In genomic region chr2:162123806-162124758, GRCh38 we compare ENCODE assay signal across 7 cellular contexts. TPM values are rescaled to one million over a fixed set of nuclear protein-coding genes. Genes with fewer than 3 reads are reported as not detected.
A peak's percentile ranks its signal among the peaks of the same experiment; 100 is the strongest.
DNase-seq lines count a peak whose midpoint lies in the region; ATAC-seq and TF ChIP-seq lines count a peak whose summit lies in the region.

No MANE protein-coding gene starts in this region.

- H3K27me3 ChIP-seq in ascending aorta: no peaks in the 10 kb centered on the region
- H3K27me3 ChIP-seq in stomach: no peaks in the 10 kb centered on the region

- intact Hi-C loops in ascending aorta (cut with DNase I): loop anchor here (5.0 kb wide), 2 partner anchors 117 to 537 kb away; no protein-coding TSS in a partner anchor
- intact Hi-C loops in stomach (cut with DNase I; ENCODE audit: low total_unique reads): no loop called here

- H3K36me3 ChIP-seq in ascending aorta (no peaks in the 10 kb centered on the region), stomach (no peaks in the 10 kb centered on the region)

- TF ChIP-seq EP300 in stomach (IDR thresholded peaks at IDR 0.05): no peak

- in situ Hi-C loops in G401 (cut with HindIII; ENCODE audit: low sequenced_read_pairs): no loop called here

- WGBS in stomach, 5 donors: 24 to 31% (median 27%) methylated on average over 9 of the region's 9 CpGs

- H3K4me1 ChIP-seq in ascending aorta: no peaks in the 10 kb centered on the region
- peaks cover 0 to 3% (median 0%) of the 10 kb centered on the region in 4 donors for H3K4me1 ChIP-seq in stomach

- no peaks in the 10 kb centered on the region for H3K9me3 ChIP-seq in ascending aorta
- no peaks in the 10 kb centered on the region for H3K9me3 ChIP-seq in stomach

- DNase-seq in G401 (ENCODE audit: low spot score): peak; percentile 71
- peak; percentile 70 for DNase-seq in HFF-Myc (ENCODE audit: extremely low read depth, low read depth)
- DNase-seq in NCI-H2171 (lab: John Stamatoyannopoulos, UW): peak; percentile 16
- no peak for DNase-seq in ascending aorta (ENCODE audit: low spot score in 2 of 2)
- DNase-seq in hepatic stellate cell (ENCODE audit: low spot score): peak; percentile 16
- no peak for DNase-seq in stomach

- no peak for TF ChIP-seq POLR2A in stomach (IDR thresholded peaks at IDR 0.05)

- no peak for ATAC-seq in HG02588 (IDR thresholded peaks at IDR 0.05; ENCODE audit: unreplicated experiment)

- peak; percentile 22 for TF ChIP-seq CTCF in HFF-Myc (IDR thresholded peaks at IDR 0.05; ENCODE audit: low read depth, low read length, missing control alignments)
- peak; percentile 31 to 74 (median 73) for TF ChIP-seq CTCF in ascending aorta (IDR thresholded peaks at IDR 0.05)
- peak in 5 of 7 experiments; percentile 69 to 85 (median 74) for TF ChIP-seq CTCF in stomach (IDR thresholded peaks at IDR 0.05)

- H3K27ac ChIP-seq in ascending aorta (no peak overlapping the region), stomach (no peak overlapping the region)

- no peak overlapping the region for H3K4me3 ChIP-seq in HFF-Myc (replicated peaks; ENCODE audit: low read depth, low read length)
- no peak overlapping the region for H3K4me3 ChIP-seq in ascending aorta
- no peak overlapping the region for H3K4me3 ChIP-seq in stomach

RNA-seq across cellular contexts. Expression of gene GCG, which starts 28.0 kb away (rescaled TPM):
- total RNA-seq in G401 (2014; rRNA removed; shearing (Covaris generic)): not detected in 2 replicates
- total RNA-seq in ascending aorta (not detected), stomach (10 to 100 TPM in 1 of 5 donors, not detected in 4; 59.5 TPM)
- 1 to 10 TPM in 1 of 3 donors, under 1 TPM in 2; 0.50 to 4.7 (median 0.83) TPM for polyA plus RNA-seq in stomach

RNA-seq across cellular contexts. Expression of gene DPP4, which starts 50.1 kb away (rescaled TPM):
- not detected in 2 replicates for total RNA-seq in G401 (2014; rRNA removed; shearing (Covaris generic))
- 1.7 TPM for total RNA-seq in ascending aorta
- 10 to 100 TPM in 2 of 5 donors, 1 to 10 TPM in 2, under 1 TPM in 1; 0.58 to 30.1 (median 7.6) TPM for total RNA-seq in stomach
- 1 to 10 TPM in 1 of 3 donors, under 1 TPM in 2; 0.15 to 3.1 (median 0.58) TPM for polyA plus RNA-seq in stomach

Comparison
In these comparisons a context has a peak if more than half of its experiments do, and no peak if none do; other contexts are left out.
1. DNase-seq: peak in G401 (single experiment), HFF-Myc (single experiment), NCI-H2171 (single experiment) and hepatic stellate cell (single experiment); none in ascending aorta (0 of 2) and stomach (single experiment).
2. CTCF ChIP-seq: peak in every context shown above with its lines; median percentile 74 in stomach; 73 in ascending aorta; 22 in HFF-Myc.